Comparison of ENCODE assay signal across 13 cellular contexts in genomic region chr19:43752287-43752875, GRCh38. TPM values are rescaled to one million over a fixed set of nuclear protein-coding genes. Genes with fewer than 3 reads are reported as not detected.
DNase-seq lines count a peak whose midpoint lies in the region; ATAC-seq and TF ChIP-seq lines count a peak whose summit lies in the region.
"Had no signal": no experiment of that assay in that cellular context is flagged by ENCODE, and none has a peak within 500 bp of the region (broad histone marks: within the 10 kb centered on the region; RNA-seq: fewer than 3 reads in every experiment).

No MANE protein-coding gene starts in this region.

- no peaks in the 10 kb centered on the region for H3K27me3 Mint-ChIP-seq in activated T-helper 17 cell treated with anti-CD3 and anti-CD28 coated beads, Interleukin-2, amount 50 U/mL, for 72 hours
- H3K27me3 Mint-ChIP-seq in naive B cell = no peaks in the 10 kb centered on the region

- TF ChIP-seq CTCF in GM12865 (IDR thresholded peaks at IDR 0.05; ENCODE audit: insufficient read depth, low read depth, low read length, missing control alignments) = no peak

- no peaks in the 10 kb centered on the region for H3K9me3 Mint-ChIP-seq in activated T-helper 17 cell treated with anti-CD3 and anti-CD28 coated beads, Interleukin-2, amount 50 U/mL, for 72 hours
- H3K9me3 Mint-ChIP-seq in naive B cell = no peaks in the 10 kb centered on the region
- H3K9me3 Mint-ChIP-seq: immature natural killer cell had no signal

- H3K9ac ChIP-seq in BLaER1 treated with 17β-estradiol and CSF1 and Interleukin-3, amounts not matched to agents 10 nM and 100 nM = peak overlapping the region in 8 of 11 experiments; percentile 93 to 99 (median 95); a peak in 10 of 22 replicates

- no peaks in the 10 kb centered on the region for H3K27me3 ChIP-seq in BLaER1 treated with 17β-estradiol and CSF1 and Interleukin-3, amounts not matched to agents 10 nM and 100 nM

- ATAC-seq in activated T-helper 17 cell treated with anti-CD3 and anti-CD28 coated beads, Interleukin-2, amount 50 U/mL, for 72 hours (replicated peaks) = no peak
- ATAC-seq in naive B cell (ENCODE audit: low read depth in 2 of 2) = no peak
- ATAC-seq in GM21786 (IDR thresholded peaks at IDR 0.05; ENCODE audit: unreplicated experiment) = no peak
- no peak for ATAC-seq in HG03135 (IDR thresholded peaks at IDR 0.05; ENCODE audit: unreplicated experiment)

- peak overlapping the region; percentile 92 to 100 (median 97); a peak in 20 of 22 replicates for H3K4me2 ChIP-seq in BLaER1 treated with 17β-estradiol and CSF1 and Interleukin-3, amounts not matched to agents 10 nM and 100 nM

- H4K20me1 ChIP-seq in BLaER1 treated with 17β-estradiol and CSF1 and Interleukin-3, amounts not matched to agents 10 nM and 100 nM = peaks cover 0 to 46% (median 5%) of the 10 kb centered on the region in 11 experiments; a peak in 5 of 22 replicates

- peak overlapping the region; percentile 99 for H3K4me3 Mint-ChIP-seq in activated T-helper 17 cell treated with anti-CD3 and anti-CD28 coated beads, Interleukin-2, amount 50 U/mL, for 72 hours
- peak overlapping the region in 3 of 8 donors; percentile 95 to 99 (median 97) for H3K4me3 Mint-ChIP-seq in naive B cell

- H3K36me3 ChIP-seq in BLaER1 treated with 17β-estradiol and CSF1 and Interleukin-3, amounts not matched to agents 10 nM and 100 nM = peaks cover 46 to 60% (median 53%) of the 10 kb centered on the region in 11 experiments

- peak overlapping the region; percentile 100 for H3K27ac Mint-ChIP-seq in activated T-helper 17 cell treated with anti-CD3 and anti-CD28 coated beads, Interleukin-2, amount 50 U/mL, for 72 hours
- H3K27ac Mint-ChIP-seq in naive B cell = peak overlapping the region in 5 of 6 donors; percentile 67 to 99 (median 97)

- peaks cover 98% of the 10 kb centered on the region for H3K36me3 Mint-ChIP-seq in activated T-helper 17 cell treated with anti-CD3 and anti-CD28 coated beads, Interleukin-2, amount 50 U/mL, for 72 hours (ENCODE audit: low read depth)
- peaks cover 18 to 27% of the 10 kb centered on the region in 2 donors for H3K36me3 Mint-ChIP-seq in naive B cell

- H3K27ac ChIP-seq in BLaER1 treated with 17β-estradiol and CSF1 and Interleukin-3, amounts not matched to agents 10 nM and 100 nM = peak overlapping the region in 7 of 11 experiments; percentile 86 to 98 (median 97); a peak in 7 of 22 replicates

- H3K4me1 ChIP-seq in BLaER1 treated with 17β-estradiol and CSF1 and Interleukin-3, amounts not matched to agents 10 nM and 100 nM = peaks cover 44 to 81% (median 65%) of the 10 kb centered on the region in 10 experiments

- H3K4me3 ChIP-seq in BLaER1 treated with 17β-estradiol and CSF1 and Interleukin-3, amounts not matched to agents 10 nM and 100 nM = peak overlapping the region in 2 of 10 experiments; percentile 77 to 81; a peak in 4 of 20 replicates
- peak overlapping the region; percentile 70 for H3K4me3 ChIP-seq in GM12865 (ENCODE audit: low read depth, low read length)
- H3K4me3 ChIP-seq: HAP-1 had no signal

- H3K9me3 ChIP-seq in BLaER1 treated with 17β-estradiol and CSF1 and Interleukin-3, amounts not matched to agents 10 nM and 100 nM (replicated peaks in 1 of 11) = no peaks in the 10 kb centered on the region
- H3K9me3 ChIP-seq: HAP-1 had no signal

- DNase-seq in GM12865 (ENCODE audit: low read depth) (peak; percentile 57), naive B cell (no peak), glomerular visceral epithelial cell (ENCODE audit: extremely low spot score) (no peak), AG08396 (ENCODE audit: low spot score) (no peak)
- DNase-seq: immature natural killer cell, KBM-7, NCI-H1930 had no signal

- H3K4me1 Mint-ChIP-seq in activated T-helper 17 cell treated with anti-CD3 and anti-CD28 coated beads, Interleukin-2, amount 50 U/mL, for 72 hours = peaks cover 60% of the 10 kb centered on the region
- peaks cover 43 to 68% (median 49%) of the 10 kb centered on the region in 3 donors for H3K4me1 Mint-ChIP-seq in naive B cell

RNA-seq across cellular contexts. Expression of gene SMG9, which starts 2.4 kb away (rescaled TPM):
- total RNA-seq in activated T-helper 17 cell treated with anti-CD3 and anti-CD28 coated beads, Interleukin-2, amount 50 U/mL, for 72 hours = 100 to 1,000 TPM in 1 of 2 donors, 10 to 100 TPM in 1; 70.4 to 109 TPM
- polyA plus RNA-seq in naive B cell (ENCODE audit: low read depth in 6 of 6) = 10 to 100 TPM in 2 of 6 donors, 1 to 10 TPM in 4; 2.7 to 13.0 (median 8.2) TPM

RNA-seq across cellular contexts. Expression of gene KCNN4, which starts 28.4 kb away (rescaled TPM):
- 100 to 1,000 TPM; 116 to 385 TPM for total RNA-seq in activated T-helper 17 cell treated with anti-CD3 and anti-CD28 coated beads, Interleukin-2, amount 50 U/mL, for 72 hours
- polyA plus RNA-seq in naive B cell (ENCODE audit: low read depth in 6 of 6) = 10 to 100 TPM in 4 of 6 donors, 1 to 10 TPM in 2; 9.7 to 17.2 (median 10.3) TPM
- polyA plus RNA-seq: neural cell had no signal

RNA-seq across cellular contexts. Expression of gene IRGC, which starts 36.5 kb away (rescaled TPM):
- total RNA-seq in activated T-helper 17 cell treated with anti-CD3 and anti-CD28 coated beads, Interleukin-2, amount 50 U/mL, for 72 hours = not detected
- polyA plus RNA-seq in naive B cell (ENCODE audit: low read depth in 6 of 6) = not detected

RNA-seq across cellular contexts. Expression of gene LYPD5, which starts 49.9 kb away (rescaled TPM):
- total RNA-seq in activated T-helper 17 cell treated with anti-CD3 and anti-CD28 coated beads, Interleukin-2, amount 50 U/mL, for 72 hours = 1 to 10 TPM in 1 of 2 donors, under 1 TPM in 1; 0.73 to 6.6 TPM
- polyA plus RNA-seq in naive B cell (ENCODE audit: low read depth in 6 of 6) = under 1 TPM in 2 of 6 donors, not detected in 4; 0.28 to 0.65 TPM
- polyA plus RNA-seq: neural cell had no signal
